Comparison of ENCODE assay signal across 3 cellular contexts in genomic region chr16:2577044-2577443, GRCh38. TPM values are rescaled to one million over a fixed set of nuclear protein-coding genes. Genes with fewer than 3 reads are reported as not detected.
"Had no signal": no experiment of that assay in that cellular context is flagged by ENCODE, and none has a peak within 500 bp of the region (broad histone marks: within the 10 kb centered on the region; RNA-seq: fewer than 3 reads in every experiment).

No MANE protein-coding gene starts in this region.

RNA-seq across cellular contexts. Expression of gene CEMP1, which starts 45.8 kb away (rescaled TPM):
- total RNA-seq: LHCN-M2, M059J, MCF 10A had no signal
